In genomic region chr17:8698142-8699050, GRCh38 we compare ENCODE assay signal across 8 cellular contexts. TPM values are rescaled to one million over a fixed set of nuclear protein-coding genes. Genes with fewer than 3 reads are reported as not detected.
DNase-seq lines count a peak whose midpoint lies in the region; ATAC-seq lines count a peak whose summit lies in the region.

No MANE protein-coding gene starts in this region.

- H3F3A ChIP-seq in GM23248 (ENCODE audit: insufficient read depth): no peaks in the 10 kb centered on the region

- H3K36me3 ChIP-seq in GM23248 (ENCODE audit: low read depth): no peaks in the 10 kb centered on the region
- no peaks in the 10 kb centered on the region for H3K36me3 ChIP-seq in HAP-1 (replicated peaks)

- H2AFZ ChIP-seq in GM23248: peak overlapping the region; percentile 73

- peak overlapping the region; percentile 56 for H3K4me3 ChIP-seq in GM23248
- no peak overlapping the region for H3K4me3 ChIP-seq in HAP-1

- H3K4me1 ChIP-seq in GM23248 (ENCODE audit: insufficient read depth): peaks cover 9% of the 10 kb centered on the region
- H3K4me1 ChIP-seq in HAP-1: peaks cover 10% of the 10 kb centered on the region; the same call in 1 of the 2 replicates

- H3K27ac ChIP-seq in GM23248: no peak overlapping the region

- no peaks in the 10 kb centered on the region for H4K20me1 ChIP-seq in GM23248 (ENCODE audit: insufficient read depth)

- peak overlapping the region; percentile 50 for H3K9ac ChIP-seq in GM23248

- peak; percentile 77 for DNase-seq in GM23248
- peak; percentile 91 for DNase-seq in amniotic epithelial cell (ENCODE audit: low read depth)
- DNase-seq in left ventricle myocardium superior: peak; percentile 69
- DNase-seq in renal cortical epithelial cell (ENCODE audit: low read depth): peak; percentile 30
- no peak for DNase-seq in COR-L47 (lab: John Stamatoyannopoulos, UW)
- DNase-seq in HAP-1 (ENCODE audit: low spot score in 2 of 2): no peak
- DNase-seq in activated effector memory CD4-positive, alpha-beta T cell treated with Interleukin-2 at 50 U/mL for 16 hours: no peak
- no peak for DNase-seq in D341Med (ENCODE audit: low spot score)

- intact Hi-C loops in left ventricle myocardium superior (cut with micrococcal nuclease): no loop called here

- no peaks in the 10 kb centered on the region for H3K79me2 ChIP-seq in GM23248 (ENCODE audit: insufficient read depth)

- H3K9me3 ChIP-seq in GM23248 (ENCODE audit: low read depth) (no peaks in the 10 kb centered on the region), HAP-1 (no peaks in the 10 kb centered on the region)

- H3K27me3 ChIP-seq in GM23248 (replicated peaks; ENCODE audit: insufficient read depth): peaks cover 21% of the 10 kb centered on the region; the same call in 1 of the 2 replicates
- H3K27me3 ChIP-seq in HAP-1 (ENCODE audit: low read depth): no peaks in the 10 kb centered on the region

- no peaks in the 10 kb centered on the region for H3K9me2 ChIP-seq in GM23248 (ENCODE audit: insufficient read depth)

- peak; percentile 69 for ATAC-seq in left ventricle myocardium superior

- peak overlapping the region; percentile 85 for H3K4me2 ChIP-seq in GM23248 (ENCODE audit: unreplicated experiment)

- WGBS in GM23248 (ENCODE audit: low coverage in 1 of 2, low lambda C conversion rate in 2 of 2, missing lambda C conversion rate in 2 of 2), 2 experiments: 12% methylated on average over 28 to 29 of the region's 29 CpGs

- in situ Hi-C loops in GM23248 (cut with MboI): no loop called here
- in situ Hi-C loops in HAP-1 (cut with MboI; ENCODE audit: low sequenced_read_pairs): no loop called here

RNA-seq across cellular contexts. Expression of gene CCDC42, which starts 46.2 kb away (rescaled TPM):
- total RNA-seq in GM23248 (2014; rRNA removed; shearing (Covaris generic)): not detected in 2 replicates
- polyA plus RNA-seq in GM23248 (2016; fragmentation: Nextera tagmentation; extraction: Ambion mirVana): not detected in 2 replicates
- not detected for total RNA-seq in left ventricle myocardium superior
- not detected in 2 replicates for total RNA-seq in renal cortical epithelial cell

RNA-seq across cellular contexts. Expression of gene SPDYE4, which starts 60.0 kb away (rescaled TPM):
- not detected in 2 replicates for total RNA-seq in GM23248 (2014; rRNA removed; shearing (Covaris generic))
- polyA plus RNA-seq in GM23248 (2016; fragmentation: Nextera tagmentation; extraction: Ambion mirVana): not detected in 2 replicates
- total RNA-seq in left ventricle myocardium superior: not detected
- not detected in 2 replicates for total RNA-seq in renal cortical epithelial cell

Comparison
In these comparisons a context has a peak if more than half of its experiments do, and no peak if none do; other contexts are left out.
1. DNase-seq: peak in GM23248 (single experiment), amniotic epithelial cell (single experiment), left ventricle myocardium superior (single experiment) and renal cortical epithelial cell (single experiment); none in COR-L47 (single experiment), HAP-1 (0 of 2), activated effector memory CD4-positive, alpha-beta T cell treated with Interleukin-2 at 50 U/mL for 16 hours (single experiment) and D341Med (single experiment).